Comparison of ENCODE assay signal across 24 cellular contexts in genomic region chrX:63764946-63765345, GRCh38. TPM values are rescaled to one million over a fixed set of nuclear protein-coding genes. Genes with fewer than 3 reads are reported as not detected.
DNase-seq lines count a peak whose midpoint lies in the region; ATAC-seq and TF ChIP-seq lines count a peak whose summit lies in the region.
"Had no signal": no experiment of that assay in that cellular context is flagged by ENCODE, and none has a peak within 500 bp of the region (broad histone marks: within the 10 kb centered on the region; RNA-seq: fewer than 3 reads in every experiment).

No MANE protein-coding gene starts in this region.

- ATAC-seq in IMR-90 (ENCODE audit: low read depth): no peak
- ATAC-seq: heart right ventricle; stimulated activated naive CD8-positive, alpha-beta T cell treated with anti-CD3 and anti-CD28 coated beads, Interleukin-15, Interleukin-2, amounts not matched to agents 100 U/mL and 50 U/mL, for 24 hours had no signal

- H3K23ac ChIP-seq in IMR-90 (ENCODE audit: low read depth, low read length): no peak overlapping the region

- no peaks in the 10 kb centered on the region; the same call in 1 of the 2 replicates for H3K27me3 ChIP-seq in IMR-90 (ENCODE audit: control insufficient read depth, insufficient read depth, low read length)
- H3K27me3 ChIP-seq: neural progenitor cell, tibial artery had no signal

- H3K4me1 ChIP-seq in IMR-90 (ENCODE audit: control insufficient read depth, insufficient read depth, low read length): no peaks in the 10 kb centered on the region
- H3K4me1 ChIP-seq: neural progenitor cell, prostate gland had no signal

- CTCF ChIA-PET in IMR-90 (lab: Yijun Ruan, JAX): no interaction called here

- no peaks in the 10 kb centered on the region for H3K36me3 ChIP-seq in IMR-90 (ENCODE audit: control insufficient read depth, insufficient read depth, low read length)
- H3K36me3 ChIP-seq: heart right ventricle, left ventricle myocardium inferior, neural progenitor cell, prostate gland, tibial artery had no signal

- no peak overlapping the region for H3K4ac ChIP-seq in IMR-90 (ENCODE audit: low read depth, low read length)

- H4K5ac ChIP-seq in IMR-90 (ENCODE audit: low read depth, low read length): no peak overlapping the region

- no peak overlapping the region for H3K18ac ChIP-seq in IMR-90 (ENCODE audit: low read depth, low read length)

- no peaks in the 10 kb centered on the region for H3K79me1 ChIP-seq in IMR-90 (ENCODE audit: low read depth in 1 of 2, low read length in 2 of 2)

- intact Hi-C loops in IMR-90 (cut with micrococcal nuclease): no loop called here

- H4K91ac ChIP-seq in IMR-90 (ENCODE audit: insufficient read depth, low read depth, low read length): no peak overlapping the region

- no peak overlapping the region for H3K4me2 ChIP-seq in IMR-90 (ENCODE audit: low read depth, low read length)
- H3K4me2 ChIP-seq: neural progenitor cell had no signal

- H2AK9ac ChIP-seq in IMR-90 (replicated peaks; ENCODE audit: low read depth, low read length, poor library complexity): no peak overlapping the region

- H2BK15ac ChIP-seq in IMR-90 (ENCODE audit: low read depth, low read length): no peak overlapping the region

- no peaks in the 10 kb centered on the region for H4K20me1 ChIP-seq in IMR-90 (ENCODE audit: insufficient read depth, low read length)

- no peak overlapping the region for H3K56ac ChIP-seq in IMR-90 (ENCODE audit: extremely low read depth, insufficient read depth, low read length)

- H3K9me3 ChIP-seq in IMR-90 (ENCODE audit: control insufficient read depth, insufficient read depth, low read length): no peaks in the 10 kb centered on the region
- H3K9me3 ChIP-seq: mucosa of descending colon, prostate gland had no signal

- POLR2A ChIA-PET in IMR-90 (lab: Charles Lee; ENCODE audit: unreplicated experiment): no interaction called here

- no peak overlapping the region for H2AFZ ChIP-seq in IMR-90 (replicated peaks; ENCODE audit: low read length, poor library complexity)
- H2AFZ ChIP-seq: neural progenitor cell had no signal

- H4K8ac ChIP-seq in IMR-90 (ENCODE audit: low read depth in 2 of 2, low read length in 2 of 2): no peak overlapping the region

- no peak for TF ChIP-seq POLR2A in IMR-90 (IDR thresholded peaks at IDR 0.05; ENCODE audit: low read depth, low read length)

- H3K4me3 ChIP-seq in IMR-90 (ENCODE audit: insufficient read depth, low read depth, low read length): no peak overlapping the region
- no peak overlapping the region for H3K4me3 ChIP-seq in fibroblast of pulmonary artery (replicated peaks; ENCODE audit: low read depth, low read length)
- H3K4me3 ChIP-seq: heart right ventricle, left ventricle myocardium inferior, mucosa of descending colon, neural progenitor cell, prostate gland, SK-N-MC, tibial artery had no signal

- no peak overlapping the region for H2BK120ac ChIP-seq in IMR-90 (ENCODE audit: low read depth, low read length)

- no peak overlapping the region for H2BK20ac ChIP-seq in IMR-90 (ENCODE audit: low read depth, low read length)

- BruUV-seq in IMR-90 (replicated peaks; lab: Mats Ljungman, UMichigan): no TSS peak

- H2AK5ac ChIP-seq in IMR-90 (ENCODE audit: low read depth, low read length): no peak overlapping the region

- no CpG with 5 or more reads among the region's 1 CpG for WGBS in IMR-90 (ENCODE audit: extremely low coverage in 2 of 2, insufficient read length in 1 of 2), 2 experiments

- no peak overlapping the region for H3K27ac ChIP-seq in IMR-90 (ENCODE audit: insufficient read depth, low read length)
- H3K27ac ChIP-seq: heart right ventricle, left ventricle myocardium inferior, neural progenitor cell, prostate gland, SK-N-MC, tibial artery had no signal

- dilution Hi-C loops in IMR-90 (cut with HindIII; ENCODE audit: low sequenced_read_pairs, unreplicated experiment): no loop called here

- in situ Hi-C loops in IMR-90 (cut with MboI; ENCODE audit: low sequenced_read_pairs): no loop called here

- no peak for TF ChIP-seq RAD21 in IMR-90 (IDR thresholded peaks at IDR 0.05; ENCODE audit: low read length)

- no peak overlapping the region for H2BK5ac ChIP-seq in IMR-90 (ENCODE audit: low read depth, low read length, poor library complexity, severe bottlenecking)

- TF ChIP-seq CTCF in IMR-90 (conservative IDR thresholded peaks at IDR 0.05; ENCODE audit: low read depth, low read length) (no peak), fibroblast of pulmonary artery (IDR thresholded peaks at IDR 0.05; ENCODE audit: low read length, missing control alignments) (no peak)

- H3K9me1 ChIP-seq in IMR-90 (ENCODE audit: insufficient read depth, low read length): no peaks in the 10 kb centered on the region

- no peak overlapping the region for H3K9ac ChIP-seq in IMR-90 (ENCODE audit: low read depth, low read length)
- H3K9ac ChIP-seq: neural progenitor cell had no signal

- no peak overlapping the region for H3K14ac ChIP-seq in IMR-90 (replicated peaks; ENCODE audit: low read depth, low read length)

- DNase-seq in DMS53 (lab: John Stamatoyannopoulos, UW): peak; percentile 69
- peak; percentile 34 for DNase-seq in IMR-90
- DNase-seq in SW480 (ENCODE audit: low spot score): peak; percentile 25
- peak; percentile 7 for DNase-seq in fibroblast of pulmonary artery (ENCODE audit: low read depth)
- no peak for DNase-seq in OCI-M2 (lab: John Stamatoyannopoulos, UW; ENCODE audit: unreplicated experiment)
- no peak for DNase-seq in AG08396 (ENCODE audit: low spot score)
- DNase-seq in GM03348 (ENCODE audit: low spot score): no peak
- no peak for DNase-seq in NCI-H2107 treated with DMSO at 0.1 percent for 48 hours (lab: John Stamatoyannopoulos, UW; ENCODE audit: unreplicated experiment)
- DNase-seq: activated naive CD4-positive, alpha-beta T cell treated with anti-CD3 and anti-CD28 coated beads, Interleukin-2, amount 50 U/mL, for 16 hours; anterior cingulate cortex; CD8-positive, alpha-beta memory T cell; DMS79 treated with DMSO at 0.1 percent for 48 hours; endodermal cell; heart right ventricle; left ventricle myocardium inferior; mucosa of descending colon; NCI-H187 treated with DMSO at 0.1 percent for 48 hours; stimulated activated CD4-positive, alpha-beta T cell treated with anti-CD3 and anti-CD28 coated beads, Interleukin-2, amount 100 ng/mL, for 48 hours; stimulated activated naive CD8-positive, alpha-beta T cell treated with anti-CD3 and anti-CD28 coated beads, Interleukin-15, Interleukin-2, amounts not matched to agents 100 U/mL and 50 U/mL, for 24 hours; T-helper 9 cell; tibial artery had no signal

TF ChIP-seq in IMR-90, 13 proteins besides CTCF, POLR2A, EP300 and RAD21:
- no peak for TF ChIP-seq CEBPB (IDR thresholded peaks at IDR 0.05; ENCODE audit: low read depth, low read length)
- TF ChIP-seq SMC3 (IDR thresholded peaks at IDR 0.05; ENCODE audit: low read depth, low read length): no peak
- TF ChIP-seq USF2 (IDR thresholded peaks at IDR 0.05; ENCODE audit: low read depth, low read length): no peak
- TF ChIP-seq MAZ (IDR thresholded peaks at IDR 0.05; ENCODE audit: borderline replicate concordance, low read depth, low read length): no peak
- TF ChIP-seq MXI1 (IDR thresholded peaks at IDR 0.05; ENCODE audit: borderline replicate concordance, low read depth, low read length): no peak
- no peak for TF ChIP-seq BHLHE40 (IDR thresholded peaks at IDR 0.05; ENCODE audit: low read depth, low read length)

RNA-seq across cellular contexts. Expression of gene ARHGEF9, which starts 20.1 kb away (rescaled TPM):
- 9.7 and 11.8 TPM in 2 replicates for total RNA-seq in IMR-90 (2012; rRNA removed)
- polyA plus RNA-seq in IMR-90 (2012; rRNA removed): 6.7 and 7.1 TPM in 2 replicates
- 2.9 and 3.2 TPM in 2 replicates for polyA plus RNA-seq in IMR-90 (2012; cell fraction: cytosol; rRNA removed)
- polyA plus RNA-seq in IMR-90 (2012; cell fraction: nucleus; rRNA removed; ENCODE audit: low replicate concordance): 9.3 and 22.1 TPM in 2 replicates

Comparison
In these comparisons a context has a peak if more than half of its experiments do, and no peak if none do; other contexts are left out.
1. DNase-seq: peak in DMS53 (single experiment), IMR-90 (single experiment), SW480 (single experiment) and fibroblast of pulmonary artery (single experiment); none in OCI-M2 (single experiment), AG08396 (single experiment), GM03348 (single experiment) and NCI-H2107 treated with DMSO at 0.1 percent for 48 hours (single experiment).